18 cellular contexts compared by ENCODE assay signal in genomic region chr20:34771680-34772081, GRCh38. TPM values are rescaled to one million over a fixed set of nuclear protein-coding genes. Genes with fewer than 3 reads are reported as not detected.
A peak's percentile ranks its signal among the peaks of the same experiment; 100 is the strongest.
DNase-seq lines count a peak whose midpoint lies in the region; ATAC-seq, FAIRE-seq and TF ChIP-seq lines count a peak whose summit lies in the region.
"Had no signal": no experiment of that assay in that cellular context is flagged by ENCODE, and none has a peak within 500 bp of the region (broad histone marks: within the 10 kb centered on the region; RNA-seq: fewer than 3 reads in every experiment).

No MANE protein-coding gene starts in this region.

- peaks cover 19% of the 10 kb centered on the region for H3K4me1 Mint-ChIP-seq in astrocyte (ENCODE audit: low read depth, unreplicated experiment)
- no peaks in the 10 kb centered on the region for H3K4me1 Mint-ChIP-seq in memory B cell
- H3K4me1 Mint-ChIP-seq in T-cell = no peaks in the 10 kb centered on the region

- no peaks in the 10 kb centered on the region for H3K9me3 ChIP-seq in astrocyte (ENCODE audit: insufficient read depth, low read depth, low read length)
- no peaks in the 10 kb centered on the region for H3K9me3 ChIP-seq in pancreas
- H3K9me3 ChIP-seq: ovary had no signal

- H3K4me2 ChIP-seq in astrocyte (ENCODE audit: low read length) = no peak overlapping the region

- H3K4me1 ChIP-seq in astrocyte (ENCODE audit: insufficient read depth, low read length) (peaks cover 11% of the 10 kb centered on the region), pancreas (no peaks in the 10 kb centered on the region)

- H3K9me3 Mint-ChIP-seq in astrocyte (ENCODE audit: unreplicated experiment) (no peaks in the 10 kb centered on the region), memory B cell (no peaks in the 10 kb centered on the region), T-cell (no peaks in the 10 kb centered on the region)
- H3K9me3 Mint-ChIP-seq: activated T-cell treated with anti-CD3 and anti-CD28 coated beads, Interleukin-2, amount 50 U/mL, for 72 hours had no signal

- H3K27ac ChIP-seq in astrocyte (ENCODE audit: low read depth, low read length) = no peak overlapping the region
- H3K27ac ChIP-seq in pancreas = no peak overlapping the region
- H3K27ac ChIP-seq: ovary had no signal

- H3K36me3 Mint-ChIP-seq in astrocyte (ENCODE audit: low read depth, unreplicated experiment) (peaks cover 10% of the 10 kb centered on the region), memory B cell (peaks cover 18% of the 10 kb centered on the region), T-cell (peaks cover 39% of the 10 kb centered on the region)

- peak overlapping the region; percentile 42 for H3K27ac Mint-ChIP-seq in astrocyte (ENCODE audit: unreplicated experiment)
- peak overlapping the region; percentile 63 for H3K27ac Mint-ChIP-seq in memory B cell
- no peak overlapping the region for H3K27ac Mint-ChIP-seq in T-cell
- H3K27ac Mint-ChIP-seq: activated T-cell treated with anti-CD3 and anti-CD28 coated beads, Interleukin-2, amount 50 U/mL, for 72 hours had no signal

- intact Hi-C loops in pancreas (cut with DNase I) = no loop called here

- peak; percentile 24 for DNase-seq in AG09319 (ENCODE audit: extremely low read depth, low read depth)
- DNase-seq in LHCN-M2 (ENCODE audit: low read depth) = peak; percentile 43
- peak; percentile 11 for DNase-seq in astrocyte (ENCODE audit: low read depth)
- DNase-seq in memory B cell (ENCODE audit: low spot score in 2 of 2) = no peak
- no peak for DNase-seq in 8988T
- no peak for DNase-seq in T-cell
- no peak for DNase-seq in pancreas
- DNase-seq: activated CD4-positive, alpha-beta T cell treated with anti-CD3 and anti-CD28 coated beads for 4 hours; activated T-cell treated with anti-CD3 and anti-CD28 coated beads, Interleukin-2, amount 50 U/mL, for 72 hours; anterior cingulate cortex; cortex of kidney; H7; NCI-H1092 treated with DMSO at 0.1 percent for 48 hours; ovary; Right ventricle myocardium superior; stimulated activated naive CD8-positive, alpha-beta T cell treated with anti-CD3 and anti-CD28 coated beads, Interleukin-15, Interleukin-2, amounts not matched to agents 100 U/mL and 50 U/mL, for 24 hours had no signal

- H3K9ac ChIP-seq in astrocyte (ENCODE audit: low read length) = no peak overlapping the region

- POLR2A ChIA-PET in T-cell (lab: Charles Lee) = interaction anchor here in 1 of 2 donors (1.1 kb wide), 1 partner anchor 19 kb away, joined by 5 read pairs; no protein-coding TSS in a partner anchor

- H3K4me3 ChIP-seq in astrocyte (ENCODE audit: insufficient read depth, low read depth, low read length) (no peak overlapping the region), pancreas (no peak overlapping the region)
- H3K4me3 ChIP-seq: ovary had no signal

- H3K36me3 ChIP-seq in astrocyte (ENCODE audit: insufficient read depth, low read length) (peaks cover 32% of the 10 kb centered on the region), pancreas (peaks cover 0 to 25% (median 4%) of the 10 kb centered on the region in 3 donors)
- H3K36me3 ChIP-seq: ovary had no signal

- WGBS in pancreas, 2 donors = 70 to 74% methylated on average over 3 of the region's 3 CpGs

- H2AFZ ChIP-seq in astrocyte (ENCODE audit: low read depth, low read length) = no peak overlapping the region

- H3K27me3 ChIP-seq in astrocyte (ENCODE audit: insufficient read depth, low read length) (no peaks in the 10 kb centered on the region), pancreas (no peaks in the 10 kb centered on the region)
- H3K27me3 ChIP-seq: ovary had no signal

- TF ChIP-seq CTCF in AG09319 (IDR thresholded peaks at IDR 0.05; ENCODE audit: low read depth, low read length) = no peak
- no peak for TF ChIP-seq CTCF in astrocyte (IDR thresholded peaks at IDR 0.05; ENCODE audit: insufficient read depth, low read depth, low read length)
- TF ChIP-seq CTCF in pancreas (IDR thresholded peaks at IDR 0.05) = no peak

- peaks cover 4% of the 10 kb centered on the region for H4K20me1 ChIP-seq in astrocyte (ENCODE audit: insufficient read depth, low read length)

- no peak overlapping the region for H3K4me3 Mint-ChIP-seq in astrocyte (ENCODE audit: unreplicated experiment)
- H3K4me3 Mint-ChIP-seq in memory B cell = no peak overlapping the region
- no peak overlapping the region for H3K4me3 Mint-ChIP-seq in T-cell
- H3K4me3 Mint-ChIP-seq: activated T-cell treated with anti-CD3 and anti-CD28 coated beads, Interleukin-2, amount 50 U/mL, for 72 hours had no signal

- ATAC-seq in memory B cell (ENCODE audit: low read depth) (no peak), HG03108 (IDR thresholded peaks at IDR 0.05; ENCODE audit: unreplicated experiment) (no peak), T-cell (replicated peaks in 1 of 4) (no peak), pancreas (no peak)
- ATAC-seq: activated T-cell treated with anti-CD3 and anti-CD28 coated beads, Interleukin-2, amount 50 U/mL, for 72 hours; stimulated activated naive CD8-positive, alpha-beta T cell treated with anti-CD3 and anti-CD28 coated beads, Interleukin-15, Interleukin-2, amounts not matched to agents 100 U/mL and 50 U/mL, for 24 hours had no signal

- CTCF ChIA-PET in T-cell (lab: Charles Lee) = interaction anchor here in 1 of 2 donors (2.6 kb wide), 1 partner anchor 460 kb away, joined by 67 read pairs; no protein-coding TSS in a partner anchor

- H3K27me3 Mint-ChIP-seq in astrocyte (ENCODE audit: low read depth, unreplicated experiment) = no peaks in the 10 kb centered on the region
- no peaks in the 10 kb centered on the region for H3K27me3 Mint-ChIP-seq in memory B cell
- no peaks in the 10 kb centered on the region for H3K27me3 Mint-ChIP-seq in T-cell

- FAIRE-seq in astrocyte (lab: Jason Lieb, UNC) (no peak), pancreas (lab: Jason Lieb, UNC) (no peak)
- FAIRE-seq: GM12891 had no signal

- no peaks in the 10 kb centered on the region for H3K79me2 ChIP-seq in astrocyte (ENCODE audit: insufficient read depth, low read length)

RNA-seq across cellular contexts. Expression of gene NCOA6, which starts 53.8 kb away (rescaled TPM):
- 5.5 and 10.1 TPM in 2 replicates for total RNA-seq in LHCN-M2 (2014; rRNA removed)
- polyA plus RNA-seq in LHCN-M2 (2012) = 10.4 TPM
- 21.1 and 21.2 TPM in 2 replicates for total RNA-seq in astrocyte
- 10 to 100 TPM; 27.1 to 31.8 (median 28.3) TPM for total RNA-seq in T-cell
- total RNA-seq in pancreas = 10 to 100 TPM; 11.1 to 15.8 (median 11.7) TPM
- polyA plus RNA-seq in pancreas = 10 to 100 TPM; 16.7 to 19.3 TPM

Comparison
In these comparisons a context has a peak if more than half of its experiments do, and no peak if none do; other contexts are left out.
1. DNase-seq: peak in AG09319 (single experiment), LHCN-M2 (single experiment) and astrocyte (single experiment); none in memory B cell (0 of 2), 8988T (single experiment), T-cell (0 of 34) and pancreas (0 of 6).
2. H3K27ac Mint-ChIP-seq: peak in astrocyte (single experiment) and memory B cell (single experiment); none in T-cell (0 of 2).